Comparison of ENCODE assay signal across 1 cellular context in the genomic region with DNA sequence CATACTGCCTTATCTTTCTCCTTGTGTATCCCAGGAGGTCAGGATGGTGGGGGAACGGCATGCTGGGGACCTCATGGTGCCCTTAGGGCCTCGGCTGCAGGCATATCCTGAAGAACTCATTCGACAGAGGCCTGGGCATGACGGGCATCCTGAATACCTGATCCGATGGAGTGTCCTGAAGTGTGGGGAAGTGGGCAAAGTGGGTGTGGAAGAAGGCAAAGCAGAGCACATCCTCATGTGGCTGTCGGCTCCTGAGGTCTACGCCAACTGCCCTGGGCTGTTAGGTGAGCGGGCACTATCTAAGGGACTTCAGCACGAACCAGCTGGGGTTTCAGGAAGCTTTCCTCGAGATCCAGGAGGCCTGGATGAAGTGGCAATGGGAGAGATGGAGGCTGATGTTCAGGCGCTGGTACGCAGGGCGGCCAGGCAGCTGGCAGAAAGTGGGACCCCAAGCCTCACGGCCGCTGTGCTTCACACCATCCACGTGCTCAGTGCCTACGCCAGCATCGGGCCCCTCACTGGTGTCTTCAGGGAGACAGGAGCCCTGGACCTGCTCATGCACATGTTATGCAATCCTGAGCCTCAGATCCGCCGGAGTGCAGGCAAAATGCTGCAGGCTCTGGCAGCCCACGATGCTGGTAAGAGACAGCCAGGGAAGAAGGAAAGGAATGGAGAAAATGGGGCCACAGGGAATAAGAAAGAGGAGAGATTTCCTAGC.
TF ChIP-seq lines count a peak whose summit lies in the region.

No MANE protein-coding gene starts in this region.

TF ChIP-seq in HCT116, 20 proteins besides CTCF, POLR2A, EP300 and RAD21:
- TF ChIP-seq EZH2phosphoT487 (IDR thresholded peaks at IDR 0.05; ENCODE audit: borderline replicate concordance) = no peak
- TF ChIP-seq ZNF274 (IDR thresholded peaks at IDR 0.05; ENCODE audit: low read depth, low read length) = no peak
- TF ChIP-seq CBX3 (IDR thresholded peaks at IDR 0.05; ENCODE audit: low read depth) = no peak
- no peak for TF ChIP-seq POLR2AphosphoS5 (IDR thresholded peaks at IDR 0.05; ENCODE audit: low read depth, low read length)
- TF ChIP-seq ZFX (IDR thresholded peaks at IDR 0.05) = no peak
- TF ChIP-seq, protein P1, sequence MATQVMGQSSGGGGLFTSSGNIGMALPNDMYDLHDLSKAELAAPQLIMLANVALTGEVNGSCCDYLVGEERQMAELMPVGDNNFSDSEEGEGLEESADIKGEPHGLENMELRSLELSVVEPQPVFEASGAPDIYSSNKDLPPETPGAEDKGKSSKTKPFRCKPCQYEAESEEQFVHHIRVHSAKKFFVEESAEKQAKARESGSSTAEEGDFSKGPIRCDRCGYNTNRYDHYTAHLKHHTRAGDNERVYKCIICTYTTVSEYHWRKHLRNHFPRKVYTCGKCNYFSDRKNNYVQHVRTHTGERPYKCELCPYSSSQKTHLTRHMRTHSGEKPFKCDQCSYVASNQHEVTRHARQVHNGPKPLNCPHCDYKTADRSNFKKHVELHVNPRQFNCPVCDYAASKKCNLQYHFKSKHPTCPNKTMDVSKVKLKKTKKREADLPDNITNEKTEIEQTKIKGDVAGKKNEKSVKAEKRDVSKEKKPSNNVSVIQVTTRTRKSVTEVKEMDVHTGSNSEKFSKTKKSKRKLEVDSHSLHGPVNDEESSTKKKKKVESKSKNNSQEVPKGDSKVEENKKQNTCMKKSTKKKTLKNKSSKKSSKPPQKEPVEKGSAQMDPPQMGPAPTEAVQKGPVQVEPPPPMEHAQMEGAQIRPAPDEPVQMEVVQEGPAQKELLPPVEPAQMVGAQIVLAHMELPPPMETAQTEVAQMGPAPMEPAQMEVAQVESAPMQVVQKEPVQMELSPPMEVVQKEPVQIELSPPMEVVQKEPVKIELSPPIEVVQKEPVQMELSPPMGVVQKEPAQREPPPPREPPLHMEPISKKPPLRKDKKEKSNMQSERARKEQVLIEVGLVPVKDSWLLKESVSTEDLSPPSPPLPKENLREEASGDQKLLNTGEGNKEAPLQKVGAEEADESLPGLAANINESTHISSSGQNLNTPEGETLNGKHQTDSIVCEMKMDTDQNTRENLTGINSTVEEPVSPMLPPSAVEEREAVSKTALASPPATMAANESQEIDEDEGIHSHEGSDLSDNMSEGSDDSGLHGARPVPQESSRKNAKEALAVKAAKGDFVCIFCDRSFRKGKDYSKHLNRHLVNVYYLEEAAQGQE (IDR thresholded peaks at IDR 0.05; ENCODE audit: low read depth) = no peak
- TF ChIP-seq, protein P2, sequence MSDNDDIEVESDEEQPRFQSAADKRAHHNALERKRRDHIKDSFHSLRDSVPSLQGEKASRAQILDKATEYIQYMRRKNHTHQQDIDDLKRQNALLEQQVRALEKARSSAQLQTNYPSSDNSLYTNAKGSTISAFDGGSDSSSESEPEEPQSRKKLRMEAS (IDR thresholded peaks at IDR 0.05) = no peak
- TF ChIP-seq CEBPB (IDR thresholded peaks at IDR 0.05; ENCODE audit: low read depth) = no peak
- TF ChIP-seq EGR1 (IDR thresholded peaks at IDR 0.05; ENCODE audit: low read depth) = no peak
- TF ChIP-seq YY1 (IDR thresholded peaks at IDR 0.05; ENCODE audit: extremely low read depth, insufficient replicate concordance, low read depth, low read length) = no peak
- TF ChIP-seq EZH2 (IDR thresholded peaks at IDR 0.05) = no peak
- TF ChIP-seq, protein P3, sequence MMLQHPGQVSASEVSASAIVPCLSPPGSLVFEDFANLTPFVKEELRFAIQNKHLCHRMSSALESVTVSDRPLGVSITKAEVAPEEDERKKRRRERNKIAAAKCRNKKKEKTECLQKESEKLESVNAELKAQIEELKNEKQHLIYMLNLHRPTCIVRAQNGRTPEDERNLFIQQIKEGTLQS (IDR thresholded peaks at IDR 0.05) = no peak
- no peak for TF ChIP-seq JUND (IDR thresholded peaks at IDR 0.05)
- TF ChIP-seq, protein P4, sequence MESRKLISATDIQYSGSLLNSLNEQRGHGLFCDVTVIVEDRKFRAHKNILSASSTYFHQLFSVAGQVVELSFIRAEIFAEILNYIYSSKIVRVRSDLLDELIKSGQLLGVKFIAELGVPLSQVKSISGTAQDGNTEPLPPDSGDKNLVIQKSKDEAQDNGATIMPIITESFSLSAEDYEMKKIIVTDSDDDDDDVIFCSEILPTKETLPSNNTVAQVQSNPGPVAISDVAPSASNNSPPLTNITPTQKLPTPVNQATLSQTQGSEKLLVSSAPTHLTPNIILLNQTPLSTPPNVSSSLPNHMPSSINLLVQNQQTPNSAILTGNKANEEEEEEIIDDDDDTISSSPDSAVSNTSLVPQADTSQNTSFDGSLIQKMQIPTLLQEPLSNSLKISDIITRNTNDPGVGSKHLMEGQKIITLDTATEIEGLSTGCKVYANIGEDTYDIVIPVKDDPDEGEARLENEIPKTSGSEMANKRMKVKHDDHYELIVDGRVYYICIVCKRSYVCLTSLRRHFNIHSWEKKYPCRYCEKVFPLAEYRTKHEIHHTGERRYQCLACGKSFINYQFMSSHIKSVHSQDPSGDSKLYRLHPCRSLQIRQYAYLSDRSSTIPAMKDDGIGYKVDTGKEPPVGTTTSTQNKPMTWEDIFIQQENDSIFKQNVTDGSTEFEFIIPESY (IDR thresholded peaks at IDR 0.05; ENCODE audit: extremely low read depth, insufficient replicate concordance, low read length) = no peak
- no peak for TF ChIP-seq TCF7L2 (IDR thresholded peaks at IDR 0.05; ENCODE audit: borderline replicate concordance, extremely low read depth, insufficient read depth, insufficient read length)
